12 cellular contexts compared by ENCODE assay signal in the genomic region with DNA sequence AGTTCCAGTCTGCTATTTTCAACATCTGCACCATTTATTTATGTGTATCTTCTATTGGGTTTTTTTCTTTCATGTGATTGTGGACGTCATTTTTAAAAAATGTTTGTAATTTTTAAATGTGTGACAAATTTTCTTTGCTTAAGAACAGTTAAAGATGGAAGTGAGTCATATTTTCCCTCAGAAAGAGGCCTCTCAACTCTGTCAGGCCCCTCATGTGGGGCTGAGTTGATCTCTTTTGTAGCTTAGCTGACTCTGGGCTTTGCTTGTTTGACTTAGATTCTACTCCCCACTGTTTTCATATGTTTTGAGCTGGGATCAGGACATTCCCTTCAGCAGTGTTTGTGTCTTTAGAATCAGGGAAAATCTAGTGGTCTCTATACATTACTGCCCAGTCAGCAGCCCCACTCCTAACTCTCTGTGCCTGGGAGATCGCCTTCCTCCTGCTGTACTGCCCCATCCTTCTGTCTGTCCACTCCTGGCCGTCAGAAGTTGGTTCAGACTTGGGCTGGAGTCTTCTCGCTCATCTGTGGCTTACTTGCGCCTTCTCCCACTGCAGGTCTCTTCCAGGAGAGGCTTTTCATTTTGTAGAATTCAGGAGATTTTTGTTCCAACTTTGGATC.
DNase-seq lines count a peak whose midpoint lies in the region; ATAC-seq and TF ChIP-seq lines count a peak whose summit lies in the region.
"Had no signal": no experiment of that assay in that cellular context is flagged by ENCODE, and none has a peak within 500 bp of the region (broad histone marks: within the 10 kb centered on the region; RNA-seq: fewer than 3 reads in every experiment).

No MANE protein-coding gene starts in this region.

- peaks cover 40% of the 10 kb centered on the region for H3K36me3 Mint-ChIP-seq in activated T-cell treated with anti-CD3 and anti-CD28 coated beads, Interleukin-2, amount 50 U/mL, for 4 hours (ENCODE audit: insufficient read depth)
- peaks cover 31% of the 10 kb centered on the region for H3K36me3 Mint-ChIP-seq in activated CD4-positive, alpha-beta memory T cell treated with anti-CD3 and anti-CD28 coated beads for 36 hours
- H3K36me3 Mint-ChIP-seq in stimulated activated naive B cell treated with anti-CD40 and anti-IgM and Interleukin-4, amounts not matched to agents 10 μg/mL and 1 μg/mL and 100 μg/mL, for 72 hours, result peaks cover 28 to 44% of the 10 kb centered on the region in 2 donors

- peaks cover 71% of the 10 kb centered on the region for H3K36me3 ChIP-seq in lower lobe of right lung

- H3K9me3 Mint-ChIP-seq in activated T-cell treated with anti-CD3 and anti-CD28 coated beads, Interleukin-2, amount 50 U/mL, for 4 hours, result no peaks in the 10 kb centered on the region
- no peaks in the 10 kb centered on the region for H3K9me3 Mint-ChIP-seq in activated CD4-positive, alpha-beta memory T cell treated with anti-CD3 and anti-CD28 coated beads for 36 hours
- no peaks in the 10 kb centered on the region for H3K9me3 Mint-ChIP-seq in stimulated activated naive B cell treated with anti-CD40 and anti-IgM and Interleukin-4, amounts not matched to agents 10 μg/mL and 1 μg/mL and 100 μg/mL, for 72 hours
- H3K9me3 Mint-ChIP-seq: CD14-positive monocyte had no signal

- intact Hi-C loops in activated CD4-positive, alpha-beta memory T cell treated with anti-CD3 and anti-CD28 coated beads for 36 hours (cut with micrococcal nuclease), result loop anchor here (5.0 kb wide), 1 partner anchor 58 kb away; no protein-coding TSS in a partner anchor
- intact Hi-C loops in lower lobe of right lung (cut with DNase I), result no loop called here

- H3K27ac ChIP-seq in lower lobe of right lung, result no peak overlapping the region
- H3K27ac ChIP-seq: HL-60, SJCRH30 had no signal

- POLR2A ChIA-PET in activated CD4-positive, alpha-beta memory T cell treated with anti-CD3 and anti-CD28 coated beads for 36 hours (lab: Charles Lee), result interaction anchor here (1.4 kb wide), 1 partner anchor 60 kb away, joined by 3 read pairs; no protein-coding TSS in a partner anchor

- peaks cover 21% of the 10 kb centered on the region for H3K4me1 Mint-ChIP-seq in activated T-cell treated with anti-CD3 and anti-CD28 coated beads, Interleukin-2, amount 50 U/mL, for 4 hours (ENCODE audit: low read depth)
- H3K4me1 Mint-ChIP-seq in activated CD4-positive, alpha-beta memory T cell treated with anti-CD3 and anti-CD28 coated beads for 36 hours (ENCODE audit: low read depth), result peaks cover 21% of the 10 kb centered on the region
- peaks cover 9 to 13% of the 10 kb centered on the region in 2 donors for H3K4me1 Mint-ChIP-seq in stimulated activated naive B cell treated with anti-CD40 and anti-IgM and Interleukin-4, amounts not matched to agents 10 μg/mL and 1 μg/mL and 100 μg/mL, for 72 hours
- H3K4me1 Mint-ChIP-seq: CD14-positive monocyte had no signal

- H3K9me3 ChIP-seq in lower lobe of right lung, result no peaks in the 10 kb centered on the region
- H3K9me3 ChIP-seq: SJCRH30 had no signal

- H3K27me3 Mint-ChIP-seq in activated T-cell treated with anti-CD3 and anti-CD28 coated beads, Interleukin-2, amount 50 U/mL, for 4 hours (ENCODE audit: low read depth), result no peaks in the 10 kb centered on the region
- no peaks in the 10 kb centered on the region for H3K27me3 Mint-ChIP-seq in activated CD4-positive, alpha-beta memory T cell treated with anti-CD3 and anti-CD28 coated beads for 36 hours
- H3K27me3 Mint-ChIP-seq in stimulated activated naive B cell treated with anti-CD40 and anti-IgM and Interleukin-4, amounts not matched to agents 10 μg/mL and 1 μg/mL and 100 μg/mL, for 72 hours, result no peaks in the 10 kb centered on the region

- no peaks in the 10 kb centered on the region for H3K4me1 ChIP-seq in lower lobe of right lung
- H3K4me1 ChIP-seq: SJCRH30 had no signal

- CTCF ChIA-PET in activated CD4-positive, alpha-beta memory T cell treated with anti-CD3 and anti-CD28 coated beads for 36 hours (lab: Charles Lee), result interaction anchor here (1.0 kb wide), 1 partner anchor 60 kb away, joined by 3 read pairs; no protein-coding TSS in a partner anchor

- ATAC-seq in activated T-cell treated with anti-CD3 and anti-CD28 coated beads, Interleukin-2, amount 50 U/mL, for 4 hours, result peak; percentile 74 to 79
- no peak for ATAC-seq in stimulated activated naive B cell treated with anti-CD40 and anti-IgM and Interleukin-4, amounts not matched to agents 10 μg/mL and 1 μg/mL and 100 μg/mL, for 72 hours (replicated peaks)
- no peak for ATAC-seq in lower lobe of right lung

- H3K4me3 Mint-ChIP-seq in activated T-cell treated with anti-CD3 and anti-CD28 coated beads, Interleukin-2, amount 50 U/mL, for 4 hours, result peak overlapping the region; percentile 53
- H3K4me3 Mint-ChIP-seq in activated CD4-positive, alpha-beta memory T cell treated with anti-CD3 and anti-CD28 coated beads for 36 hours, result no peak overlapping the region
- H3K4me3 Mint-ChIP-seq in stimulated activated naive B cell treated with anti-CD40 and anti-IgM and Interleukin-4, amounts not matched to agents 10 μg/mL and 1 μg/mL and 100 μg/mL, for 72 hours, result no peak overlapping the region
- H3K4me3 Mint-ChIP-seq: CD14-positive monocyte had no signal

- H3K27me3 ChIP-seq in lower lobe of right lung (ENCODE audit: low read depth), result no peaks in the 10 kb centered on the region
- H3K27me3 ChIP-seq: SJCRH30 had no signal

- DNase-seq in activated T-cell treated with anti-CD3 and anti-CD28 coated beads, Interleukin-2, amount 50 U/mL, for 4 hours, result no peak
- DNase-seq in activated T-cell treated with anti-CD3 and anti-CD28 coated beads, Interleukin-2, amount 50 U/mL, for 1 hour, result no peak
- DNase-seq in activated CD4-positive, alpha-beta memory T cell treated with anti-CD3 and anti-CD28 coated beads for 36 hours, result peak; percentile 31
- peak; percentile 65 for DNase-seq in fibroblast of mammary gland (ENCODE audit: low read depth)
- no peak for DNase-seq in stimulated activated naive B cell treated with anti-CD40 and anti-IgM and Interleukin-4, amounts not matched to agents 10 μg/mL and 1 μg/mL and 100 μg/mL, for 72 hours
- DNase-seq in lower lobe of right lung, result no peak
- DNase-seq in NCI-H345 treated with DMSO at 0.1 percent for 48 hours (lab: John Stamatoyannopoulos, UW; ENCODE audit: unreplicated experiment), result no peak
- DNase-seq in hypothalamus (lab: John Stamatoyannopoulos, UW), result no peak
- DNase-seq: occipital lobe, SJCRH30 had no signal

- H3K4me3 ChIP-seq in fibroblast of mammary gland (ENCODE audit: control insufficient read depth, low read depth, low read length) (no peak overlapping the region), lower lobe of right lung (no peak overlapping the region)
- H3K4me3 ChIP-seq: SJCRH30 had no signal

- H3K27ac Mint-ChIP-seq in activated CD4-positive, alpha-beta memory T cell treated with anti-CD3 and anti-CD28 coated beads for 36 hours, result peak overlapping the region; percentile 80
- H3K27ac Mint-ChIP-seq in stimulated activated naive B cell treated with anti-CD40 and anti-IgM and Interleukin-4, amounts not matched to agents 10 μg/mL and 1 μg/mL and 100 μg/mL, for 72 hours, result peak overlapping the region; percentile 32

- no peak for TF ChIP-seq CTCF in fibroblast of mammary gland (conservative IDR thresholded peaks at IDR 0.05; ENCODE audit: control insufficient read depth, insufficient read depth, low read depth, low read length)
- no peak for TF ChIP-seq CTCF in lower lobe of right lung (IDR thresholded peaks at IDR 0.05)

Comparison
In these comparisons a context has a peak if more than half of its experiments do, and no peak if none do; other contexts are left out.
1. ATAC-seq: peak in activated T-cell treated with anti-CD3 and anti-CD28 coated beads, Interleukin-2, amount 50 U/mL, for 4 hours (2 of 2); none in stimulated activated naive B cell treated with anti-CD40 and anti-IgM and Interleukin-4, amounts not matched to agents 10 μg/mL and 1 μg/mL and 100 μg/mL, for 72 hours (0 of 2) and lower lobe of right lung (0 of 2).
2. DNase-seq: peak in activated CD4-positive, alpha-beta memory T cell treated with anti-CD3 and anti-CD28 coated beads for 36 hours (single experiment) and fibroblast of mammary gland (single experiment); none in activated T-cell treated with anti-CD3 and anti-CD28 coated beads, Interleukin-2, amount 50 U/mL, for 4 hours (single experiment), activated T-cell treated with anti-CD3 and anti-CD28 coated beads, Interleukin-2, amount 50 U/mL, for 1 hour (single experiment), stimulated activated naive B cell treated with anti-CD40 and anti-IgM and Interleukin-4, amounts not matched to agents 10 μg/mL and 1 μg/mL and 100 μg/mL, for 72 hours (single experiment), lower lobe of right lung (single experiment), NCI-H345 treated with DMSO at 0.1 percent for 48 hours (single experiment) and hypothalamus (0 of 51).